ENCODE assay signal across 8 cellular contexts in the genomic region with DNA sequence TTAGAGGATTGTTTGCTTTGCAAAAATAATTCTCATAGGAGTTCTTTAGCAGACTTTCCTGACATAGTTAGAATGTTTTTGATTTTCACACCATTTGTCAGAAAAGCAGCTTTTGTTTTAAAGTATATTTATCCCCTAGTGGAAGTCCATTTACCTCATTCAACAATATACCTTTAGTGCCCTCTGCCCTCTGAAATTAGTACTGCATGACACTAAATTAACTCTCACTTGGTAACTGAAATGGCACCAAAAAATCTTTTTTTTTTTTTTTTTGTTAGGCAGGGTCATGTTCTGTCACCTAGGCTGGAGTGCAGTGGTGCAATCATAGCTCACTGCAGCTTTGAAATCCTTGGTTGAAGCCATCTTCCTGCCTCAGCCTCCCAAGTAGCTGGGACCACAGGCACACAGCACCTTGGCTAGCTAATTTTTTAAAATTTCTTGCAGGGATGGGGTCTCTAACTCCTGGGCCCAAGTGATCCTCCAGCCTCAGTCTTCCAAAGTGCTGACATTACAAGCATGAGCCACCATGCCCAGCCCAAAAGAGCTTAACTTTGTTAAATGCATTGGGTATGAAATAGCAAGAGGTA. TPM values are rescaled to one million over a fixed set of nuclear protein-coding genes. Genes with fewer than 3 reads are reported as not detected.
DNase-seq lines count a peak whose midpoint lies in the region; ATAC-seq and TF ChIP-seq lines count a peak whose summit lies in the region.

No MANE protein-coding gene starts in this region.

- no peaks in the 10 kb centered on the region for H3K27me3 ChIP-seq in AG04450 (ENCODE audit: control insufficient read depth, insufficient read depth, low read length)
- H3K27me3 ChIP-seq in upper lobe of left lung, result no peaks in the 10 kb centered on the region

- peaks cover 2 to 16% (median 13%) of the 10 kb centered on the region in 4 donors for H3K4me1 ChIP-seq in upper lobe of left lung

- ATAC-seq in SK-N-SH treated with all-trans-retinoic acid at 6 μM for 48 hours (peak; percentile 62; the same call in 2 of the 3 replicates), upper lobe of left lung (ENCODE audit: low FRiP score in 2 of 2) (peak in 1 of 2 donors; percentile 43), HG03045 (IDR thresholded peaks at IDR 0.05; ENCODE audit: unreplicated experiment) (no peak), HG02884 (IDR thresholded peaks at IDR 0.05; ENCODE audit: unreplicated experiment) (no peak)

- H3K9me3 ChIP-seq in AG04450 (ENCODE audit: control insufficient read depth, insufficient read depth, low read length), result no peaks in the 10 kb centered on the region
- H3K9me3 ChIP-seq in upper lobe of left lung, result no peaks in the 10 kb centered on the region

- DNase-seq in AG04450 (ENCODE audit: low read depth, low spot score) (no peak), glomerular visceral epithelial cell (ENCODE audit: extremely low spot score) (peak; percentile 43), upper lobe of left lung (no peak), amygdala (lab: John Stamatoyannopoulos, UW) (no peak)

- no peak for TF ChIP-seq POLR2A in upper lobe of left lung (IDR thresholded peaks at IDR 0.05)

- peak; percentile 46 for TF ChIP-seq CTCF in AG04450 (IDR thresholded peaks at IDR 0.05; ENCODE audit: low read depth, low read length)
- TF ChIP-seq CTCF in GM12875 (IDR thresholded peaks at IDR 0.05; ENCODE audit: borderline replicate concordance, insufficient read depth, low read depth, low read length), result peak; percentile 32; the same call in 1 of the 2 replicates
- peak in 4 of 6 experiments; percentile 41 to 61 (median 56) for TF ChIP-seq CTCF in upper lobe of left lung (IDR thresholded peaks at IDR 0.05)

- CTCF ChIA-PET in AG04450 (lab: Charles Lee), result interaction anchor here (0.6 to 2.9 kb wide), 26 partner anchors 9 to 524 kb away, joined by 3 to 59 read pairs (median 4); a partner anchor contains a TSS

- peaks cover 11 to 54% (median 39%) of the 10 kb centered on the region in 4 donors for H3K36me3 ChIP-seq in upper lobe of left lung

- TF ChIP-seq EP300 in upper lobe of left lung (IDR thresholded peaks at IDR 0.05), result no peak

- H3K27ac ChIP-seq in AG04450 (ENCODE audit: low read depth, low read length) (no peak overlapping the region), upper lobe of left lung (no peak overlapping the region)

- POLR2A ChIA-PET in AG04450 (lab: Yijun Ruan, JAX), result interaction anchor here (0.7 to 0.9 kb wide), 3 partner anchors 44 to 167 kb away, joined by 3 to 11 read pairs (median 5); no protein-coding TSS in a partner anchor

- no peak overlapping the region for H3K4me3 ChIP-seq in AG04450 (ENCODE audit: low read depth, low read length)
- H3K4me3 ChIP-seq in GM12875 (ENCODE audit: low read depth, low read length), result no peak overlapping the region
- H3K4me3 ChIP-seq in upper lobe of left lung, result no peak overlapping the region

TF ChIP-seq in SK-N-SH treated with all-trans-retinoic acid at 6 μM for 48 hours, 23 proteins besides CTCF, POLR2A, EP300 and RAD21:
- TF ChIP-seq ISL1 (CRISPR knock-in tag; IDR thresholded peaks at IDR 0.05) (no peak), ZNF565 (CRISPR knock-in tag; conservative IDR thresholded peaks at IDR 0.05; ENCODE audit: low read depth) (no peak)
TF ChIP-seq in SK-N-SH treated with all-trans-retinoic acid at 6 μM for 48 hours: peak in this region for 0.

RNA-seq across cellular contexts. Expression of a gene that starts 13.6 kb away (rescaled TPM):
- polyA plus RNA-seq in AG04450 (2011; rRNA removed), result 44.5 and 51.4 TPM in 2 replicates
- 27.5 and 29.5 TPM in 2 replicates for polyA minus RNA-seq in AG04450 (2011; rRNA and poly(A)+ RNA removed)
- total RNA-seq in upper lobe of left lung, result 10 to 100 TPM; 13.2 to 26.6 (median 17.6) TPM

RNA-seq across cellular contexts. Expression of a gene that starts 14.3 kb away (rescaled TPM):
- 41.9 and 54.2 TPM in 2 replicates for polyA plus RNA-seq in AG04450 (2011; rRNA removed)
- polyA minus RNA-seq in AG04450 (2011; rRNA and poly(A)+ RNA removed), result 3.2 and 8.2 TPM in 2 replicates
- 10 to 100 TPM; 11.1 to 35.5 (median 15.8) TPM for total RNA-seq in upper lobe of left lung

RNA-seq across cellular contexts. Expression of a gene that starts 58.2 kb away (rescaled TPM):
- polyA plus RNA-seq in AG04450 (2011; rRNA removed), result not detected in 2 replicates
- not detected in 2 replicates for polyA minus RNA-seq in AG04450 (2011; rRNA and poly(A)+ RNA removed)
- 10 to 100 TPM in 2 of 6 donors, 1 to 10 TPM in 3, under 1 TPM in 1; 0.46 to 27.4 (median 7.9) TPM for total RNA-seq in upper lobe of left lung
